In the genomic region with DNA sequence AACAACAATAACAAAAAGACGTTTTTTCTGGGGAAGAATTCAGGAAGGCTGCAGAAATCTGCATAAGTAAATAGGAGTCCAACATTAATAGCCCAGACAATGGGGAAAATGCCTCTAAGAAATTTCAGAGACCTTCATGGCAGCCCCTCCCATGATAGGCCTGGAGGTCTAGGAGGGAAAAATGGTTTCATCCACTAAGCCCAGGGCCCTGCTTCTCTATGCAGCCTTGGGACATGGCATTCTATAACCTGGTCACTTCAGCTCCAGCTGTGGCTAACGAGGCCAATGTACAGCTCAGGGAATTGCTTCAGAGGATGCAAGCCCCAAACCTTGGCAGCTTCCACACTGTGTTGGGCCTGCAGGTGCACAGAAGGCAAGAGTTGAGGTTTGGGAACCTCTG, we compare ENCODE assay signal across 33 cellular contexts.
DNase-seq lines count a peak whose midpoint lies in the region; ATAC-seq, FAIRE-seq and TF ChIP-seq lines count a peak whose summit lies in the region.
"Had no signal": no experiment of that assay in that cellular context is flagged by ENCODE, and none has a peak within 500 bp of the region (broad histone marks: within the 10 kb centered on the region; RNA-seq: fewer than 3 reads in every experiment).

No MANE protein-coding gene starts in this region.

- TF ChIP-seq POLR2A in A549 (IDR thresholded peaks at IDR 0.05; ENCODE audit: low read length): no peak

- H3K9me3 ChIP-seq in A549 (no peaks in the 10 kb centered on the region), HEK293 (ENCODE audit: control insufficient read depth, insufficient read depth, low read depth, low read length) (no peaks in the 10 kb centered on the region)
- H3K9me3 ChIP-seq: BE2C had no signal

- CTCF ChIA-PET in A549 (lab: Yijun Ruan, JAX) (no interaction called here), HEK293 (lab: Yijun Ruan, JAX) (no interaction called here)

- H3K27ac ChIP-seq in A549 (no peak overlapping the region), HEK293 (ENCODE audit: extremely low read depth, low read depth, low read length) (no peak overlapping the region)
- H3K27ac ChIP-seq: 22Rv1; BLaER1; BLaER1 treated with 17β-estradiol and CSF1 and Interleukin-3, amounts not matched to agents 10 nM and 100 nM; C4-2B had no signal

- no peak for DNase-seq in A549 (ENCODE audit: low read depth in 1 of 2, low spot score in 1 of 2)
- DNase-seq in endothelial cell (ENCODE audit: low spot score): no peak
- DNase-seq in D721Med (ENCODE audit: insufficient read length, low spot score): no peak
- DNase-seq in posterior vena cava (ENCODE audit: low spot score): no peak
- DNase-seq: 8988T; ACHN; AML-193; BE2C; C1 segment of cervical spinal cord; Caco-2; Calu3; CD4-positive, alpha-beta memory T cell; CD4-positive, alpha-beta T cell; CD4-positive, CD25-positive, alpha-beta regulatory T cell; CD8-positive, alpha-beta memory T cell; CD8-positive, alpha-beta T cell; COR-L47; DMS 273 treated with DMSO at 0.1 percent for 48 hours; DMS153; DMS53; DMS79; DMS79 treated with DMSO at 0.1 percent for 48 hours; DND-41; EL had no signal

- intact Hi-C loops in posterior vena cava (cut with DNase I): no loop called here

- H3K4me2 ChIP-seq in A549: no peak overlapping the region
- H3K4me2 ChIP-seq: BLaER1; BLaER1 treated with 17β-estradiol and CSF1 and Interleukin-3, amounts not matched to agents 10 nM and 100 nM had no signal

- no peak for TF ChIP-seq RAD21 in A549 (conservative IDR thresholded peaks at IDR 0.05 in 1 of 2, IDR thresholded peaks at IDR 0.05 in 1 of 2)

- no peaks in the 10 kb centered on the region for H3K36me3 Mint-ChIP-seq in endothelial cell (ENCODE audit: low read depth, unreplicated experiment)
- H3K36me3 Mint-ChIP-seq: CD14-positive monocyte; CD4-positive, alpha-beta memory T cell; CD4-positive, CD25-positive, alpha-beta regulatory T cell; CD8-positive, alpha-beta T cell had no signal

- peaks cover 5% of the 10 kb centered on the region for H3K4me1 Mint-ChIP-seq in endothelial cell (ENCODE audit: unreplicated experiment)
- H3K4me1 Mint-ChIP-seq: CD14-positive monocyte; CD4-positive, alpha-beta memory T cell; CD4-positive, CD25-positive, alpha-beta regulatory T cell; CD8-positive, alpha-beta memory T cell had no signal

- TF ChIP-seq CTCF in A549 (IDR thresholded peaks at IDR 0.05): no peak
- TF ChIP-seq CTCF in HEK293 (tag by site-specific recombination; IDR thresholded peaks at IDR 0.05): no peak
- TF ChIP-seq CTCF in endothelial cell (IDR thresholded peaks at IDR 0.05; ENCODE audit: unreplicated experiment): no peak
- no peak for TF ChIP-seq CTCF in D721Med (IDR thresholded peaks at IDR 0.05; ENCODE audit: insufficient read depth, missing control alignments)

- H3K4me3 Mint-ChIP-seq in endothelial cell (ENCODE audit: unreplicated experiment): peak overlapping the region; percentile 2
- H3K4me3 Mint-ChIP-seq: B cell; CD14-positive monocyte; CD4-positive, alpha-beta memory T cell; CD4-positive, alpha-beta T cell; CD4-positive, CD25-positive, alpha-beta regulatory T cell; CD8-positive, alpha-beta memory T cell; CD8-positive, alpha-beta T cell had no signal

- no peak overlapping the region for H3K4me3 ChIP-seq in A549
- H3K4me3 ChIP-seq in HEK293 (ENCODE audit: low read depth, low read length): no peak overlapping the region
- H3K4me3 ChIP-seq: BLaER1; BLaER1 treated with 17β-estradiol and CSF1 and Interleukin-3, amounts not matched to agents 10 nM and 100 nM had no signal

- 0% methylated on average over 1 of the region's 2 CpGs for WGBS in A549 (ENCODE audit: missing lambda C conversion rate)

- no peak overlapping the region for H3K27ac Mint-ChIP-seq in endothelial cell (ENCODE audit: unreplicated experiment)
- H3K27ac Mint-ChIP-seq: B cell; CD14-positive monocyte; CD4-positive, alpha-beta memory T cell; CD4-positive, alpha-beta T cell; CD4-positive, CD25-positive, alpha-beta regulatory T cell; CD8-positive, alpha-beta memory T cell; CD8-positive, alpha-beta T cell had no signal

- peaks cover 10% of the 10 kb centered on the region for H3K9me3 Mint-ChIP-seq in endothelial cell (ENCODE audit: unreplicated experiment)

- FAIRE-seq in A549 (lab: Jason Lieb, UNC) (no peak), D721Med (lab: Jason Lieb, UNC) (no peak)
- FAIRE-seq: A204.1 had no signal

- TF ChIP-seq EP300 in A549 (IDR thresholded peaks at IDR 0.05): no peak

- POLR2A ChIA-PET in A549 (lab: Yijun Ruan, JAX) (no interaction called here), HEK293 (lab: Yijun Ruan, JAX) (no interaction called here)

- H3K27me3 Mint-ChIP-seq in endothelial cell (ENCODE audit: unreplicated experiment): peaks cover 2% of the 10 kb centered on the region
- H3K27me3 Mint-ChIP-seq: B cell; CD4-positive, alpha-beta memory T cell; CD4-positive, alpha-beta T cell; CD4-positive, CD25-positive, alpha-beta regulatory T cell; CD8-positive, alpha-beta memory T cell had no signal

- no peak for ATAC-seq in A549
- no peak for ATAC-seq in GM18519 (IDR thresholded peaks at IDR 0.05; ENCODE audit: low FRiP score, unreplicated experiment)
- ATAC-seq: CD8-positive, alpha-beta T cell had no signal

- H3K4me1 ChIP-seq in A549 (no peaks in the 10 kb centered on the region), HEK293 (ENCODE audit: control insufficient read depth, insufficient read depth, low read length) (no peaks in the 10 kb centered on the region)
- H3K4me1 ChIP-seq: BE2C, Caco-2 had no signal

- H3K36me3 ChIP-seq in HEK293 (ENCODE audit: control insufficient read depth in 2 of 2, insufficient read depth in 1 of 2, low read length in 2 of 2): no peaks in the 10 kb centered on the region
- H3K36me3 ChIP-seq: BE2C, BLaER1 had no signal

TF ChIP-seq in A549, 52 proteins besides CTCF, POLR2A, EP300 and RAD21:
- no peak for TF ChIP-seq MAX (IDR thresholded peaks at IDR 0.05)
- TF ChIP-seq, protein P1, sequence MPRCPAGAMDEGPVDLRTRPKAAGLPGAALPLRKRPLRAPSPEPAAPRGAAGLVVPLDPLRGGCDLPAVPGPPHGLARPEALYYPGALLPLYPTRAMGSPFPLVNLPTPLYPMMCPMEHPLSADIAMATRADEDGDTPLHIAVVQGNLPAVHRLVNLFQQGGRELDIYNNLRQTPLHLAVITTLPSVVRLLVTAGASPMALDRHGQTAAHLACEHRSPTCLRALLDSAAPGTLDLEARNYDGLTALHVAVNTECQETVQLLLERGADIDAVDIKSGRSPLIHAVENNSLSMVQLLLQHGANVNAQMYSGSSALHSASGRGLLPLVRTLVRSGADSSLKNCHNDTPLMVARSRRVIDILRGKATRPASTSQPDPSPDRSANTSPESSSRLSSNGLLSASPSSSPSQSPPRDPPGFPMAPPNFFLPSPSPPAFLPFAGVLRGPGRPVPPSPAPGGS (IDR thresholded peaks at IDR 0.05): no peak
- no peak for TF ChIP-seq CHD4 (IDR thresholded peaks at IDR 0.05; ENCODE audit: borderline replicate concordance)
- TF ChIP-seq SMC3 (IDR thresholded peaks at IDR 0.05): no peak
- TF ChIP-seq RFX5 (IDR thresholded peaks at IDR 0.05): no peak
- peak; percentile 26 for TF ChIP-seq ZFP36 (IDR thresholded peaks at IDR 0.05; ENCODE audit: borderline replicate concordance, partially characterized antibody)
- no peak for TF ChIP-seq ESRRA (IDR thresholded peaks at IDR 0.05; ENCODE audit: borderline replicate concordance, low read length)

TF ChIP-seq in HEK293, 187 proteins besides CTCF, POLR2A, EP300 and RAD21 (continues in another document):
- TF ChIP-seq ZNF311 (tag by site-specific recombination; IDR thresholded peaks at IDR 0.05; ENCODE audit: borderline replicate concordance) (no peak), ZNF350 (tag by site-specific recombination; IDR thresholded peaks at IDR 0.05) (no peak), ZNF585B (tag by site-specific recombination; IDR thresholded peaks at IDR 0.05) (peak; percentile 87), ZNF324 (tag by site-specific recombination; IDR thresholded peaks at IDR 0.05) (no peak), ZNF654 (tag by site-specific recombination; IDR thresholded peaks at IDR 0.05; ENCODE audit: low read depth) (no peak), HOXD13 (CRISPR knock-in tag; IDR thresholded peaks at IDR 0.05; ENCODE audit: borderline replicate concordance) (no peak), ZNF518A (tag by site-specific recombination; conservative IDR thresholded peaks at IDR 0.05; ENCODE audit: low read depth) (no peak), ZFP3 (tag by site-specific recombination; IDR thresholded peaks at IDR 0.05; ENCODE audit: low read depth) (no peak)
